ENCODE assay signal across 11 cellular contexts in the genomic region with DNA sequence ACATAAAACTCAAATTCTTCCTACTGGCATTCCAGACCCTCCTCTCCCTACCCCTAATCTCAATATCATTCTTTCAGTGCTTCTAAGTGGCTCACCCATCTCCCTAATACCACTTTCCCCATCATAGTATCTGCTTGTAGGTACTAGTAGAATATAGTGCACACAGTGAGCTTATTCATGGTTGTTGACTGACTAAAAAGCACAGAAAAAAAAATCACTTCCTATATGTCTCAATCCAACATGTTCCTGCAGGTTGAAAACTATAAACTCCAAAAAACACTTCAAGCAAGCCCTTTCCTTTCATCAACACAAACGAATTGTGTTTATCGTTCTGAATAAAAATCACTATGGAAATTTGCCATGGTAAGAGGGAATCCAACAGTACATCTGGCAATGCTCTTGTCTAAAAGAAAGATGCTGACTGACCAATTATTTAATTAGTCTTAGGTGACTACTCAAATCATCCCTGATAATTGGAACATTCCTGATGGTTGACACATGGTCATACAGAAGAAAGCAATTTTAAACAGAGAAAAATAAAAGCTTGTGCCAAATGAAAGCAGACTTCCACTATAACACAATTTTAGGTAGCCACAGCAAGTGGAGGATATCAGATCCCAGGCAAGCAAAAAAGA.
"Had no signal": no experiment of that assay in that cellular context is flagged by ENCODE, and none has a peak within 500 bp of the region (broad histone marks: within the 10 kb centered on the region; RNA-seq: fewer than 3 reads in every experiment).

No MANE protein-coding gene starts in this region.

- H3K4me3 ChIP-seq: dorsolateral prefrontal cortex, heart right ventricle, left ventricle myocardium inferior, prostate gland, right atrium auricular region, upper lobe of left lung had no signal

- H3K27me3 ChIP-seq: dorsolateral prefrontal cortex, heart right ventricle, right atrium auricular region, upper lobe of left lung had no signal

- H3K9me3 ChIP-seq: heart right ventricle, left ventricle myocardium inferior, prostate gland, right atrium auricular region, upper lobe of left lung had no signal

- ATAC-seq: activated CD4-positive, alpha-beta T cell treated with anti-CD3 and anti-CD28 coated beads for 36 hours; heart right ventricle; naive thymus-derived CD4-positive, alpha-beta T cell had no signal

- H3K27ac ChIP-seq: left ventricle myocardium inferior, prostate gland, right atrium auricular region had no signal

- DNase-seq: activated CD4-positive, alpha-beta T cell treated with anti-CD3 and anti-CD28 coated beads for 36 hours; activated CD4-positive, alpha-beta T cell treated with anti-CD3 and anti-CD28 coated beads, Interleukin-2, amount 50 U/mL, for 48 hours; activated gamma-delta T cell; dorsolateral prefrontal cortex; heart right ventricle; kidney glomerular epithelial cell; left ventricle myocardium inferior; naive thymus-derived CD4-positive, alpha-beta T cell had no signal

- H3K36me3 ChIP-seq: left ventricle myocardium inferior, prostate gland, right atrium auricular region, upper lobe of left lung had no signal
